Comparison of ENCODE assay signal across 25 cellular contexts in genomic region chr11:67245046-67245445, GRCh38. TPM values are rescaled to one million over a fixed set of nuclear protein-coding genes. Genes with fewer than 3 reads are reported as not detected.
DNase-seq lines count a peak whose midpoint lies in the region; ATAC-seq and TF ChIP-seq lines count a peak whose summit lies in the region.
"Had no signal": no experiment of that assay in that cellular context is flagged by ENCODE, and none has a peak within 500 bp of the region (broad histone marks: within the 10 kb centered on the region; RNA-seq: fewer than 3 reads in every experiment).

No MANE protein-coding gene starts in this region.

- no peaks in the 10 kb centered on the region for H3K9me3 ChIP-seq in CD8-positive, alpha-beta memory T cell (ENCODE audit: low read length)
- H3K9me3 ChIP-seq: SJCRH30, testis had no signal

- H3K4me1 Mint-ChIP-seq in activated CD8-positive, alpha-beta T cell treated with anti-CD3 and anti-CD28 coated beads for 36 hours (ENCODE audit: low read depth), result peaks cover 43% of the 10 kb centered on the region
- H3K4me1 Mint-ChIP-seq in activated CD8-positive, alpha-beta T cell treated with anti-CD3 and anti-CD28 coated beads, Interleukin-2, amount 10 ng/mL, durations not matched to agents 7 days and 5 days (ENCODE audit: low read depth), result peaks cover 43% of the 10 kb centered on the region
- H3K4me1 Mint-ChIP-seq in CD8-positive, alpha-beta memory T cell, result peaks cover 39 to 65% (median 62%) of the 10 kb centered on the region in 3 donors
- H3K4me1 Mint-ChIP-seq in activated T-helper 17 cell treated with anti-CD3 and anti-CD28 coated beads, Interleukin-2, amount 50 U/mL, for 72 hours, result peaks cover 33% of the 10 kb centered on the region
- H3K4me1 Mint-ChIP-seq in naive thymus-derived CD8-positive, alpha-beta T cell, result peaks cover 29 to 55% (median 49%) of the 10 kb centered on the region in 4 donors

- no peak for TF ChIP-seq CTCF in activated CD8-positive, alpha-beta T cell treated with anti-CD3 and anti-CD28 coated beads for 36 hours (IDR thresholded peaks at IDR 0.05)

- no peak overlapping the region for H3K27ac ChIP-seq in CD8-positive, alpha-beta memory T cell (ENCODE audit: low read depth, low read length)
- H3K27ac ChIP-seq: hepatocyte, SJCRH30, testis had no signal

- H3K36me3 Mint-ChIP-seq in activated CD8-positive, alpha-beta T cell treated with anti-CD3 and anti-CD28 coated beads for 36 hours (ENCODE audit: low read depth), result peaks cover 83% of the 10 kb centered on the region
- H3K36me3 Mint-ChIP-seq in activated CD8-positive, alpha-beta T cell treated with anti-CD3 and anti-CD28 coated beads, Interleukin-2, amount 10 ng/mL, durations not matched to agents 7 days and 5 days (ENCODE audit: low read depth), result peaks cover 84% of the 10 kb centered on the region
- H3K36me3 Mint-ChIP-seq in CD8-positive, alpha-beta memory T cell, result peaks cover 15 to 92% (median 41%) of the 10 kb centered on the region in 3 donors
- H3K36me3 Mint-ChIP-seq in activated T-helper 17 cell treated with anti-CD3 and anti-CD28 coated beads, Interleukin-2, amount 50 U/mL, for 72 hours (ENCODE audit: low read depth), result peaks cover 100% of the 10 kb centered on the region
- H3K36me3 Mint-ChIP-seq in naive thymus-derived CD8-positive, alpha-beta T cell, result peaks cover 6 to 90% (median 29%) of the 10 kb centered on the region in 3 donors

- peak overlapping the region; percentile 50 for H3K27ac Mint-ChIP-seq in activated CD8-positive, alpha-beta T cell treated with anti-CD3 and anti-CD28 coated beads for 36 hours
- H3K27ac Mint-ChIP-seq in activated CD8-positive, alpha-beta T cell treated with anti-CD3 and anti-CD28 coated beads, Interleukin-2, amount 10 ng/mL, durations not matched to agents 7 days and 5 days, result no peak overlapping the region
- peak overlapping the region in 6 of 8 donors; percentile 15 to 98 (median 44) for H3K27ac Mint-ChIP-seq in CD8-positive, alpha-beta memory T cell
- H3K27ac Mint-ChIP-seq in activated T-helper 17 cell treated with anti-CD3 and anti-CD28 coated beads, Interleukin-2, amount 50 U/mL, for 72 hours, result peak overlapping the region; percentile 36
- H3K27ac Mint-ChIP-seq in naive thymus-derived CD8-positive, alpha-beta T cell, result peak overlapping the region in 9 of 10 donors; percentile 12 to 88 (median 46)

- peaks cover 32% of the 10 kb centered on the region for H3K4me1 ChIP-seq in CD8-positive, alpha-beta memory T cell (ENCODE audit: insufficient read depth, low read length)

- POLR2A ChIA-PET in activated CD8-positive, alpha-beta T cell treated with anti-CD3 and anti-CD28 coated beads for 36 hours (lab: Charles Lee), result interaction anchor here (1.4 to 2.6 kb wide), 2 partner anchors 9 to 17 kb away, joined by 4 to 9 read pairs; no protein-coding TSS in a partner anchor
- POLR2A ChIA-PET in activated CD8-positive, alpha-beta T cell treated with anti-CD3 and anti-CD28 coated beads, Interleukin-2, amount 10 ng/mL, durations not matched to agents 7 days and 5 days (lab: Charles Lee), result no interaction called here
- POLR2A ChIA-PET in CD8-positive, alpha-beta memory T cell (lab: Charles Lee), result no interaction called here
- POLR2A ChIA-PET in naive thymus-derived CD8-positive, alpha-beta T cell (lab: Charles Lee), result interaction anchor here (0.7 to 1.4 kb wide), 3 partner anchors 23 to 77 kb away, joined by 3 to 4 read pairs (median 4); no protein-coding TSS in a partner anchor

- intact Hi-C loops in activated CD8-positive, alpha-beta T cell treated with anti-CD3 and anti-CD28 coated beads for 36 hours (cut with micrococcal nuclease), result no loop called here

- CTCF ChIA-PET in activated CD8-positive, alpha-beta T cell treated with anti-CD3 and anti-CD28 coated beads for 36 hours (lab: Charles Lee), result interaction anchor here (1.0 to 3.0 kb wide), 3 partner anchors 9 to 48 kb away, joined by 3 to 19 read pairs (median 6); no protein-coding TSS in a partner anchor
- CTCF ChIA-PET in activated CD8-positive, alpha-beta T cell treated with anti-CD3 and anti-CD28 coated beads, Interleukin-2, amount 10 ng/mL, durations not matched to agents 7 days and 5 days (lab: Charles Lee), result interaction anchor here (0.9 kb wide), 1 partner anchor 32 kb away, joined by 4 read pairs; no protein-coding TSS in a partner anchor
- CTCF ChIA-PET in CD8-positive, alpha-beta memory T cell (lab: Charles Lee), result no interaction called here

- no peak overlapping the region for H3K4me3 ChIP-seq in CD8-positive, alpha-beta memory T cell (ENCODE audit: low read length)
- H3K4me3 ChIP-seq: hepatocyte, K562, SJCRH30, testis had no signal

- no peak overlapping the region for H3K4me3 Mint-ChIP-seq in activated CD8-positive, alpha-beta T cell treated with anti-CD3 and anti-CD28 coated beads for 36 hours
- H3K4me3 Mint-ChIP-seq in activated CD8-positive, alpha-beta T cell treated with anti-CD3 and anti-CD28 coated beads, Interleukin-2, amount 10 ng/mL, durations not matched to agents 7 days and 5 days, result no peak overlapping the region
- H3K4me3 Mint-ChIP-seq in CD8-positive, alpha-beta memory T cell, result peak overlapping the region in 3 of 7 donors; percentile 8 to 12 (median 10)
- H3K4me3 Mint-ChIP-seq in activated T-helper 17 cell treated with anti-CD3 and anti-CD28 coated beads, Interleukin-2, amount 50 U/mL, for 72 hours, result no peak overlapping the region
- peak overlapping the region in 1 of 10 donors; percentile 56 for H3K4me3 Mint-ChIP-seq in naive thymus-derived CD8-positive, alpha-beta T cell

- H3K27me3 ChIP-seq in CD8-positive, alpha-beta memory T cell (ENCODE audit: insufficient read depth, low read length, poor library complexity, severe bottlenecking), result no peaks in the 10 kb centered on the region
- H3K27me3 ChIP-seq: hepatocyte, SJCRH30, testis had no signal

- H3K27me3 Mint-ChIP-seq in activated CD8-positive, alpha-beta T cell treated with anti-CD3 and anti-CD28 coated beads for 36 hours, result no peaks in the 10 kb centered on the region
- no peaks in the 10 kb centered on the region for H3K27me3 Mint-ChIP-seq in activated CD8-positive, alpha-beta T cell treated with anti-CD3 and anti-CD28 coated beads, Interleukin-2, amount 10 ng/mL, durations not matched to agents 7 days and 5 days (ENCODE audit: low read depth)
- H3K27me3 Mint-ChIP-seq in CD8-positive, alpha-beta memory T cell, result peaks cover 0 to 5% of the 10 kb centered on the region in 2 donors
- H3K27me3 Mint-ChIP-seq in activated T-helper 17 cell treated with anti-CD3 and anti-CD28 coated beads, Interleukin-2, amount 50 U/mL, for 72 hours, result no peaks in the 10 kb centered on the region
- H3K27me3 Mint-ChIP-seq in naive thymus-derived CD8-positive, alpha-beta T cell, result no peaks in the 10 kb centered on the region

- H3K36me3 ChIP-seq in CD8-positive, alpha-beta memory T cell (ENCODE audit: insufficient read depth, low read length), result peaks cover 67% of the 10 kb centered on the region

- no peak for DNase-seq in activated CD8-positive, alpha-beta T cell treated with anti-CD3 and anti-CD28 coated beads for 36 hours
- no peak for DNase-seq in activated CD8-positive, alpha-beta T cell treated with anti-CD3 and anti-CD28 coated beads, Interleukin-2, amount 10 ng/mL, durations not matched to agents 7 days and 5 days
- DNase-seq in CD8-positive, alpha-beta memory T cell, result no peak
- no peak for DNase-seq in naive thymus-derived CD8-positive, alpha-beta T cell
- DNase-seq in NOMO-1 treated with DMSO at 0.1 percent for 48 hours (lab: John Stamatoyannopoulos, UW; ENCODE audit: unreplicated experiment) (no peak), DMS53 (lab: John Stamatoyannopoulos, UW) (no peak)
- DNase-seq: activated T-cell treated with anti-CD3 and anti-CD28 coated beads, Interleukin-2, amount 50 U/mL, for 48 hours; AML-193; caudate nucleus; dermis blood vessel endothelial cell; GDM1; HCEC 1CT; left colon; NCI-H1105; NCI-H187 treated with DMSO at 0.1 percent for 48 hours; NCI-H69; nucleus accumbens; SJCRH30; stimulated activated CD4-positive, alpha-beta T cell treated with anti-CD3 and anti-CD28 coated beads, Interleukin-15, amount 100 ng/mL, for 24 hours; stimulated activated naive CD4-positive, alpha-beta T cell; testis had no signal

- ATAC-seq in activated CD8-positive, alpha-beta T cell treated with anti-CD3 and anti-CD28 coated beads for 36 hours, result no peak
- no peak for ATAC-seq in activated CD8-positive, alpha-beta T cell treated with anti-CD3 and anti-CD28 coated beads, Interleukin-2, amount 10 ng/mL, durations not matched to agents 7 days and 5 days
- ATAC-seq in activated T-helper 17 cell treated with anti-CD3 and anti-CD28 coated beads, Interleukin-2, amount 50 U/mL, for 72 hours (replicated peaks), result no peak
- ATAC-seq in naive thymus-derived CD8-positive, alpha-beta T cell, result no peak
- no peak for ATAC-seq in HG03432 (IDR thresholded peaks at IDR 0.05; ENCODE audit: unreplicated experiment)
- ATAC-seq: K562, left colon had no signal

- H3K9me3 Mint-ChIP-seq in activated CD8-positive, alpha-beta T cell treated with anti-CD3 and anti-CD28 coated beads for 36 hours, result no peaks in the 10 kb centered on the region
- no peaks in the 10 kb centered on the region for H3K9me3 Mint-ChIP-seq in activated CD8-positive, alpha-beta T cell treated with anti-CD3 and anti-CD28 coated beads, Interleukin-2, amount 10 ng/mL, durations not matched to agents 7 days and 5 days (ENCODE audit: insufficient read depth)
- no peaks in the 10 kb centered on the region for H3K9me3 Mint-ChIP-seq in CD8-positive, alpha-beta memory T cell
- no peaks in the 10 kb centered on the region for H3K9me3 Mint-ChIP-seq in activated T-helper 17 cell treated with anti-CD3 and anti-CD28 coated beads, Interleukin-2, amount 50 U/mL, for 72 hours
- no peaks in the 10 kb centered on the region for H3K9me3 Mint-ChIP-seq in naive thymus-derived CD8-positive, alpha-beta T cell

RNA-seq across cellular contexts. Expression of gene GRK2, which starts 21.2 kb away (rescaled TPM):
- total RNA-seq in activated CD8-positive, alpha-beta T cell treated with anti-CD3 and anti-CD28 coated beads for 36 hours, result 100 to 1,000 TPM; 303 to 305 TPM
- total RNA-seq in activated CD8-positive, alpha-beta T cell treated with anti-CD3 and anti-CD28 coated beads, Interleukin-2, amount 10 ng/mL, durations not matched to agents 7 days and 5 days, result 100 to 1,000 TPM; 338 to 348 TPM
- 100 to 1,000 TPM; 237 to 246 TPM for total RNA-seq in CD8-positive, alpha-beta memory T cell
- 69.9 TPM for polyA plus RNA-seq in CD8-positive, alpha-beta memory T cell
- total RNA-seq in activated T-helper 17 cell treated with anti-CD3 and anti-CD28 coated beads, Interleukin-2, amount 50 U/mL, for 72 hours, result 100 to 1,000 TPM; 197 to 265 TPM
- 100 to 1,000 TPM; 345 to 354 TPM for total RNA-seq in naive thymus-derived CD8-positive, alpha-beta T cell
- 10 to 100 TPM; 16.8 to 70.7 (median 31.1) TPM for polyA plus RNA-seq in naive thymus-derived CD8-positive, alpha-beta T cell

RNA-seq across cellular contexts. Expression of gene ANKRD13D, which starts 44.1 kb away (rescaled TPM):
- total RNA-seq in activated CD8-positive, alpha-beta T cell treated with anti-CD3 and anti-CD28 coated beads for 36 hours, result 10 to 100 TPM; 75.4 to 78.7 TPM
- 100 to 1,000 TPM; 179 to 189 TPM for total RNA-seq in activated CD8-positive, alpha-beta T cell treated with anti-CD3 and anti-CD28 coated beads, Interleukin-2, amount 10 ng/mL, durations not matched to agents 7 days and 5 days
- 10 to 100 TPM; 84.9 to 90.1 TPM for total RNA-seq in CD8-positive, alpha-beta memory T cell
- polyA plus RNA-seq in CD8-positive, alpha-beta memory T cell, result 23.9 TPM
- 100 to 1,000 TPM; 102 to 137 TPM for total RNA-seq in activated T-helper 17 cell treated with anti-CD3 and anti-CD28 coated beads, Interleukin-2, amount 50 U/mL, for 72 hours
- total RNA-seq in naive thymus-derived CD8-positive, alpha-beta T cell, result 100 to 1,000 TPM; 189 to 206 TPM
- 10 to 100 TPM in 2 of 3 donors, 1 to 10 TPM in 1; 6.0 to 18.3 (median 10.1) TPM for polyA plus RNA-seq in naive thymus-derived CD8-positive, alpha-beta T cell

RNA-seq across cellular contexts. Expression of gene SSH3, which starts 58.3 kb away (rescaled TPM):
- total RNA-seq in activated CD8-positive, alpha-beta T cell treated with anti-CD3 and anti-CD28 coated beads for 36 hours, result 1 to 10 TPM; 7.4 to 9.1 TPM
- 10 to 100 TPM; 12.0 to 13.0 TPM for total RNA-seq in activated CD8-positive, alpha-beta T cell treated with anti-CD3 and anti-CD28 coated beads, Interleukin-2, amount 10 ng/mL, durations not matched to agents 7 days and 5 days
- 10 to 100 TPM in 1 of 2 experiments, 1 to 10 TPM in 1; 8.4 to 10.6 TPM for total RNA-seq in CD8-positive, alpha-beta memory T cell
- 3.5 TPM for polyA plus RNA-seq in CD8-positive, alpha-beta memory T cell
- 10 to 100 TPM; 15.8 to 22.0 TPM for total RNA-seq in activated T-helper 17 cell treated with anti-CD3 and anti-CD28 coated beads, Interleukin-2, amount 50 U/mL, for 72 hours
- 10 to 100 TPM; 18.1 to 25.3 TPM for total RNA-seq in naive thymus-derived CD8-positive, alpha-beta T cell
- polyA plus RNA-seq in naive thymus-derived CD8-positive, alpha-beta T cell, result 1 to 10 TPM; 1.7 to 4.5 (median 3.2) TPM

Comparison
In these comparisons a context has a peak if more than half of its experiments do, and no peak if none do; other contexts are left out.
1. POLR2A ChIA-PET loops: an anchor here in activated CD8-positive, alpha-beta T cell treated with anti-CD3 and anti-CD28 coated beads for 36 hours (1.4 to 2.6 kb wide) and naive thymus-derived CD8-positive, alpha-beta T cell (0.7 to 1.4 kb wide); none called in activated CD8-positive, alpha-beta T cell treated with anti-CD3 and anti-CD28 coated beads, Interleukin-2, amount 10 ng/mL, durations not matched to agents 7 days and 5 days and CD8-positive, alpha-beta memory T cell.